In the genomic region with DNA sequence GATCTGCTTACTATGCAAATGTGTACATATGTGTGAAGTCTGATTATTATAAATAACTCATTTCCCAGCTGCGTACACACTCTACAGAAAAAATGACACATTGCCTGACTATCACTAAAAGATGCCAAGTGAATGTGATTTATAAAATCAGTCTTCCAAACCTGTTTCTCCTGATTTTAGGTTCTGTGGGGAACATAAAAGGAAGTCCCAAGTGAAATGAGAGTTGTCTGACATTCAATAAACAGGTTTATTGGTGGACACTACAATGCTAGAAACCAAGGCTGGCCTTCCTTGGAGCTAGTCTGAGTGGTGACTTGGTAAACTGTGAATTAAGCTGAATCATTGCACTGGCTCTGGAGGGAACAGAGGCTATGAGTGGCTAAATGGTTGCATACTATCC, we compare ENCODE assay signal across 25 cellular contexts.
"Had no signal": no experiment of that assay in that cellular context is flagged by ENCODE, and none has a peak within 500 bp of the region (broad histone marks: within the 10 kb centered on the region; RNA-seq: fewer than 3 reads in every experiment).

No MANE protein-coding gene starts in this region.

- ATAC-seq: stimulated activated effector memory CD8-positive, alpha-beta T cell treated with anti-CD3 and anti-CD28 coated beads, Interleukin-12 subunit alpha, Interleukin-12 subunit beta, amount 100 ng/mL, for 72 hours; stimulated activated memory B cell treated with anti-CD40 and anti-IgM and Interleukin-4, amounts not matched to agents 10 μg/mL and 1 μg/mL and 100 μg/mL, for 72 hours; stimulated activated naive B cell treated with anti-CD40 and anti-IgM and Interleukin-4, amounts not matched to agents 10 μg/mL and 1 μg/mL and 100 μg/mL, for 72 hours; stimulated activated naive CD8-positive, alpha-beta T cell treated with anti-CD3 and anti-CD28 coated beads, Interleukin-15, amount 100 ng/mL, for 72 hours; stimulated activated naive CD8-positive, alpha-beta T cell treated with anti-CD3 and anti-CD28 coated beads, Interleukin-15, Interleukin-2, amounts not matched to agents 100 U/mL and 50 U/mL, for 24 hours; upper lobe of right lung had no signal

- H3K4me3 ChIP-seq: stomach, suprapubic skin, testis, thoracic aorta, thyroid gland, tibial artery, tibial nerve, transverse colon, upper lobe of left lung, upper lobe of right lung, vagina had no signal

- H3K36me3 ChIP-seq: stomach, suprapubic skin, thoracic aorta, thyroid gland, tibial artery, tibial nerve, transverse colon, upper lobe of left lung, upper lobe of right lung, vagina had no signal

- H3K27ac ChIP-seq: stomach, suprapubic skin, testis, thoracic aorta, thyroid gland, tibial artery, tibial nerve, transverse colon, upper lobe of left lung, upper lobe of right lung, vagina had no signal

- DNase-seq: stimulated activated CD4-positive, alpha-beta T cell treated with anti-CD3 and anti-CD28 coated beads, Interleukin-2, amount 100 ng/mL, for 48 hours; stimulated activated CD4-positive, alpha-beta T cell treated with anti-CD3 and anti-CD28 coated beads, Interleukin-4, amount 100 ng/mL, for 1 hour; stimulated activated CD4-positive, alpha-beta T cell treated with anti-CD3 and anti-CD28 coated beads, Interleukin-4, amount 100 ng/mL, for 24 hours; stimulated activated CD4-positive, alpha-beta T cell treated with anti-CD3 and anti-CD28 coated beads, Interleukin-4, amount 100 ng/mL, for 4 hours; stimulated activated CD8-positive, alpha-beta memory T cell treated with anti-CD3 and anti-CD28 coated beads, Interleukin-4, amount 100 ng/mL, for 48 hours; stimulated activated naive B cell treated with anti-CD40 and anti-IgM and Interleukin-4, amounts not matched to agents 10 μg/mL and 1 μg/mL and 100 μg/mL, for 72 hours; stimulated activated naive CD4-positive, alpha-beta T cell; stimulated activated naive CD4-positive, alpha-beta T cell treated with Interleukin-2 at 50 U/mL for 16 hours; stimulated activated naive CD8-positive, alpha-beta T cell treated with anti-CD3 and anti-CD28 coated beads, Interleukin-15, amount 100 ng/mL, for 72 hours; stimulated activated naive CD8-positive, alpha-beta T cell treated with anti-CD3 and anti-CD28 coated beads, Interleukin-15, Interleukin-2, amounts not matched to agents 100 U/mL and 50 U/mL, for 24 hours; stomach; substantia nigra; testis; thyroid gland; tibial artery; transverse colon; trophoblast cell; upper lobe of left lung; upper lobe of right lung had no signal

- H3K9me3 ChIP-seq: stomach, suprapubic skin, testis, thoracic aorta, thyroid gland, tibial artery, tibial nerve, transverse colon, upper lobe of left lung, upper lobe of right lung, vagina had no signal

- H3K27me3 ChIP-seq: stomach, suprapubic skin, testis, thyroid gland, tibial artery, tibial nerve, transverse colon, upper lobe of left lung, upper lobe of right lung, vagina had no signal

- H3K4me1 ChIP-seq: stomach, suprapubic skin, testis, thyroid gland, tibial artery, tibial nerve, transverse colon, upper lobe of left lung, upper lobe of right lung, vagina had no signal
